Comparison of ENCODE assay signal across 11 cellular contexts in genomic region chr17:45104029-45104428, GRCh38.
"Had no signal": no experiment of that assay in that cellular context is flagged by ENCODE, and none has a peak within 500 bp of the region (broad histone marks: within the 10 kb centered on the region; RNA-seq: fewer than 3 reads in every experiment).

No MANE protein-coding gene starts in this region.

- ATAC-seq: activated CD4-positive, CD25-positive, alpha-beta regulatory T cell treated with anti-CD3 and anti-CD28 coated beads, Interleukin-2, amount 50 U/mL, for 24 hours had no signal

- DNase-seq: activated naive CD4-positive, alpha-beta T cell treated with anti-CD3 and anti-CD28 coated beads, Interleukin-2, amount 50 U/mL, for 16 hours; activated T-cell treated with anti-CD3 and anti-CD28 coated beads for 4 hours; nucleus accumbens; sigmoid colon; stimulated activated CD4-positive, alpha-beta T cell treated with anti-CD3 and anti-CD28 coated beads, Interleukin-2, amount 100 ng/mL, for 48 hours; stimulated activated naive CD4-positive, alpha-beta T cell; transverse colon had no signal

- H3K27me3 ChIP-seq: sigmoid colon, transverse colon had no signal

- H3K4me3 ChIP-seq: sigmoid colon, transverse colon had no signal

- H3K9me3 Mint-ChIP-seq: activated T-helper 2 cell treated with anti-CD3 and anti-CD28 coated beads, Interferon-gamma antibody, Interleukin-2, Interleukin-4, amounts not matched to agents 10 μg/mL and 5 μg/mL and 100 μg/mL, durations not matched to agents 14 hours and 24 hours and 36 hours; nephron; T-helper 2 cell treated with Interferon-gamma antibody and Interleukin-4, amounts not matched to agents 5 μg/mL and 100 μg/mL, for 36 hours had no signal

- H3K4me3 Mint-ChIP-seq: nephron; T-helper 2 cell treated with Interferon-gamma antibody and Interleukin-4, amounts not matched to agents 5 μg/mL and 100 μg/mL, for 36 hours had no signal

- H3K27ac Mint-ChIP-seq: activated T-helper 2 cell treated with anti-CD3 and anti-CD28 coated beads, Interferon-gamma antibody, Interleukin-2, Interleukin-4, amounts not matched to agents 10 μg/mL and 5 μg/mL and 100 μg/mL, durations not matched to agents 14 hours and 24 hours and 36 hours; nephron had no signal

- H3K9me3 ChIP-seq: sigmoid colon, transverse colon had no signal

- H3K27ac ChIP-seq: transverse colon had no signal

- H3K4me1 Mint-ChIP-seq: nephron had no signal
